Comparison of ENCODE assay signal across 8 cellular contexts in genomic region chr10:101032637-101033201, GRCh38. TPM values are rescaled to one million over a fixed set of nuclear protein-coding genes. Genes with fewer than 3 reads are reported as not detected.
A peak's percentile ranks its signal among the peaks of the same experiment; 100 is the strongest.
DNase-seq lines count a peak whose midpoint lies in the region; ATAC-seq, FAIRE-seq and TF ChIP-seq lines count a peak whose summit lies in the region.

No MANE protein-coding gene starts in this region.

- peak overlapping the region; percentile 87 for H3K4me3 Mint-ChIP-seq in T-helper 1 cell treated with Interleukin-12 subunit alpha and Interleukin-12 subunit beta and Interleukin-4 antibody, amounts not matched to agents 30 μg/mL and 1 μg/mL, for 36 hours

- FAIRE-seq in GM12878 (lab: Jason Lieb, UNC), result peak; percentile 31

- H3K9ac ChIP-seq in GM12878 (ENCODE audit: control insufficient read depth, insufficient read depth, low read length) (peak overlapping the region; percentile 16; the same call in 1 of the 2 replicates), iPS-15b (ENCODE audit: low read depth, low read length) (no peak overlapping the region)

- no peaks in the 10 kb centered on the region for H3K9me3 Mint-ChIP-seq in T-helper 1 cell treated with Interleukin-12 subunit alpha and Interleukin-12 subunit beta and Interleukin-4 antibody, amounts not matched to agents 30 μg/mL and 1 μg/mL, for 36 hours

- peak; percentile 71 for DNase-seq in CMK (ENCODE audit: low read depth)
- DNase-seq in GM12878 (ENCODE audit: low read depth, low spot score), result no peak
- no peak for DNase-seq in gastrocnemius medialis

- H3K27ac ChIP-seq in GM12878 (ENCODE audit: control insufficient read depth, insufficient read depth) (no peak overlapping the region), gastrocnemius medialis (peak overlapping the region; percentile 84 to 91 (median 88))

- no peak for TF ChIP-seq EP300 in GM12878 (IDR thresholded peaks at IDR 0.05; ENCODE audit: borderline replicate concordance in 1 of 2, control insufficient read depth in 1 of 2, low read depth in 2 of 2, low read length in 2 of 2)

- peak overlapping the region; percentile 95 for H3K4me2 ChIP-seq in GM12878 (ENCODE audit: control insufficient read depth, insufficient read depth)

- H3K27me3 Mint-ChIP-seq in T-helper 1 cell treated with Interleukin-12 subunit alpha and Interleukin-12 subunit beta and Interleukin-4 antibody, amounts not matched to agents 30 μg/mL and 1 μg/mL, for 36 hours (ENCODE audit: low read depth), result peaks cover 12% of the 10 kb centered on the region

- peaks cover 17% of the 10 kb centered on the region for H3K4me1 Mint-ChIP-seq in T-helper 1 cell treated with Interleukin-12 subunit alpha and Interleukin-12 subunit beta and Interleukin-4 antibody, amounts not matched to agents 30 μg/mL and 1 μg/mL, for 36 hours (ENCODE audit: low read depth)

- RAD21 ChIA-PET in GM12878 (lab: Charles Lee; ENCODE audit: unreplicated experiment), result interaction anchor here (0.9 to 2.3 kb wide), 2 partner anchors 14 to 34 kb away, joined by 3 to 13 read pairs; no protein-coding TSS in a partner anchor

- H3K79me2 ChIP-seq in GM12878 (ENCODE audit: control insufficient read depth, insufficient read depth, low read length), result no peaks in the 10 kb centered on the region

- WGBS in GM12878 (ENCODE audit: insufficient coverage, insufficient replicate concordance, low lambda C conversion rate, missing lambda C conversion rate), result 41% methylated on average over 6 of the region's 6 CpGs

- in situ Hi-C loops in GM12878 (cut with MboI), result no loop called here
- in situ Hi-C loops in gastrocnemius medialis (cut with MboI; ENCODE audit: low sequenced_read_pairs in 4 of 4), result no loop called here

- intact Hi-C loops in GM12878 (cut with micrococcal nuclease; ENCODE audit: unreplicated experiment), result loop anchor here (5.0 kb wide), 1 partner anchor 35 kb away; no protein-coding TSS in a partner anchor
- intact Hi-C loops in gastrocnemius medialis (cut with DNase I; ENCODE audit: low total_unique reads), result loop anchor here (5.0 kb wide), 1 partner anchor 35 kb away; no protein-coding TSS in a partner anchor

- H3K36me3 ChIP-seq in GM12878 (ENCODE audit: control insufficient read depth in 2 of 2, insufficient read depth in 2 of 2, low read length in 1 of 2) (no peaks in the 10 kb centered on the region), iPS-15b (ENCODE audit: control insufficient read depth, insufficient read depth, low read length) (no peaks in the 10 kb centered on the region), gastrocnemius medialis (peaks cover 0 to 14% of the 10 kb centered on the region in 2 donors)

- peaks cover 4 to 9% of the 10 kb centered on the region in 2 experiments for H3K27me3 ChIP-seq in GM12878 (replicated peaks in 1 of 2; ENCODE audit: control insufficient read depth in 2 of 2, insufficient read depth in 2 of 2, low read length in 1 of 2)
- peaks cover 43% of the 10 kb centered on the region for H3K27me3 ChIP-seq in iPS-15b (ENCODE audit: control insufficient read depth, insufficient read depth, low read length)
- no peaks in the 10 kb centered on the region for H3K27me3 ChIP-seq in gastrocnemius medialis

- H3K4me1 ChIP-seq in GM12878 (ENCODE audit: control insufficient read depth, insufficient read depth, low read length) (peaks cover 21% of the 10 kb centered on the region), iPS-15b (ENCODE audit: control insufficient read depth, insufficient read depth, low read length) (peaks cover 14% of the 10 kb centered on the region), gastrocnemius medialis (peaks cover 7 to 16% of the 10 kb centered on the region in 2 donors)

- SMC1A ChIA-PET in GM12878 (lab: Charles Lee; ENCODE audit: uncharacterized antibody, unreplicated experiment), result interaction anchor here (0.6 to 4.3 kb wide), 2 partner anchors 9 to 109 kb away, joined by 3 to 24 read pairs; no protein-coding TSS in a partner anchor

- peak overlapping the region; percentile 88 for H3K27ac Mint-ChIP-seq in T-helper 1 cell treated with Interleukin-12 subunit alpha and Interleukin-12 subunit beta and Interleukin-4 antibody, amounts not matched to agents 30 μg/mL and 1 μg/mL, for 36 hours

- H4K20me1 ChIP-seq in GM12878 (ENCODE audit: control insufficient read depth, insufficient read depth), result no peaks in the 10 kb centered on the region

- CTCF ChIA-PET in GM12878 (lab: Yijun Ruan, JAX), result interaction anchor here (1.0 to 6.5 kb wide), 8 partner anchors 10 to 110 kb away, joined by 4 to 86 read pairs (median 12); partner anchors contain the start of gene KAZALD1

- peak overlapping the region; percentile 91 for H2AFZ ChIP-seq in GM12878 (ENCODE audit: control insufficient read depth, low read depth, low read length)

- H3K4me3 ChIP-seq in GM12878 (peak overlapping the region; percentile 64; the same call in 1 of the 2 replicates), iPS-15b (ENCODE audit: low read depth, low read length) (peak overlapping the region; percentile 82), gastrocnemius medialis (peak overlapping the region; percentile 52 to 92 (median 81))

- ATAC-seq in HG03354 (IDR thresholded peaks at IDR 0.05; ENCODE audit: poor library complexity, severe bottlenecking, unreplicated experiment), result peak; percentile 17
- peak; percentile 21 for ATAC-seq in GM12878
- peak; percentile 31 to 38 for ATAC-seq in gastrocnemius medialis
- no peak for ATAC-seq in GM21360 (IDR thresholded peaks at IDR 0.05; ENCODE audit: unreplicated experiment)
- no peak for ATAC-seq in GM19455 (IDR thresholded peaks at IDR 0.05; ENCODE audit: unreplicated experiment)

- no TSS peak for BruUV-seq in GM12878 (replicated peaks; lab: Mats Ljungman, UMichigan)

- TF ChIP-seq CTCF in GM12878 (IDR thresholded peaks at IDR 0.05 in 2 of 3, conservative IDR thresholded peaks at IDR 0.05 in 1 of 3; ENCODE audit: control insufficient read depth in 2 of 3, extremely low read depth in 1 of 3, insufficient read depth in 1 of 3, low read depth in 3 of 3, low read length in 3 of 3) (no peak), gastrocnemius medialis (IDR thresholded peaks at IDR 0.05 in 4 of 5, conservative IDR thresholded peaks at IDR 0.05 in 1 of 5) (no peak)

- peaks cover 24% of the 10 kb centered on the region for H3K36me3 Mint-ChIP-seq in T-helper 1 cell treated with Interleukin-12 subunit alpha and Interleukin-12 subunit beta and Interleukin-4 antibody, amounts not matched to agents 30 μg/mL and 1 μg/mL, for 36 hours (ENCODE audit: low read depth)

- H3K9me3 ChIP-seq in GM12878 (replicated peaks; ENCODE audit: control insufficient read depth, insufficient read depth, low read length) (no peaks in the 10 kb centered on the region), iPS-15b (ENCODE audit: control insufficient read depth, insufficient read depth, low read length) (no peaks in the 10 kb centered on the region), gastrocnemius medialis (no peaks in the 10 kb centered on the region)

- no peak for TF ChIP-seq RAD21 in GM12878 (IDR thresholded peaks at IDR 0.05; ENCODE audit: insufficient read depth, low read depth, low read length)

- POLR2A ChIA-PET in GM12878 (lab: Charles Lee), result no interaction called here

- TF ChIP-seq POLR2A in GM12878 (IDR thresholded peaks at IDR 0.05; ENCODE audit: low read depth, low read length) (no peak), gastrocnemius medialis (IDR thresholded peaks at IDR 0.05) (no peak)

RNA-seq across cellular contexts. Expression of gene SFXN3, which starts 1.7 kb away (rescaled TPM):
- 10.8 and 13.6 TPM in 2 replicates for total RNA-seq in GM12878 (2013; cell fraction: nucleolus; rRNA removed)
- total RNA-seq in GM12878 (2014; rRNA removed) (1.1 and 1.2 TPM in 2 replicates), GM12878 (2014; rRNA removed; fragmentation: Illumina TruSeq; extraction: Trizol) (0.63 and 1.1 TPM in 2 replicates), GM12878 (2021) (1.0 and 1.2 TPM in 2 replicates), gastrocnemius medialis (1 to 10 TPM; 4.2 to 9.5 (median 7.0) TPM)
- 1.1 TPM for polyA plus RNA-seq in GM12878 (2011; ENCODE audit: low read depth)
- polyA plus RNA-seq in GM12878 (2011; rRNA removed) (8.7 and 11.3 TPM in 2 replicates), GM12878 (2014; fragmentation: Illumina TruSeq; extraction: Trizol) (1.3 and 1.7 TPM in 2 replicates), GM12878 (2014; fragmentation: Nextera tagmentation; extraction: Ambion mirVana) (under 1 TPM; 0.05 to 0.44 TPM), GM12878 (2014; rRNA removed) (1.7 and 2.5 TPM in 2 replicates), GM12878 (2016; fragmentation: Nextera tagmentation; extraction: Ambion mirVana) (1 to 10 TPM in 1 of 2 experiments, under 1 TPM in 1; 0.56 to 1.2 TPM)
- 14.5 and 15.4 TPM in 2 replicates for polyA plus RNA-seq in GM12878 (2011; cell fraction: cytosol; rRNA removed)
- 29.3 and 42.3 TPM in 2 replicates for polyA plus RNA-seq in GM12878 (2011; cell fraction: nucleus; rRNA removed)
- polyA plus RNA-seq in GM12878 (2012), result 1.7 and 4.3 TPM in 2 replicates
- polyA minus RNA-seq in GM12878 (2011; rRNA and poly(A)+ RNA removed), result 4.9 and 11.1 TPM in 2 replicates
- 7.1 and 11.8 TPM in 2 replicates for polyA minus RNA-seq in GM12878 (2011; cell fraction: cytosol; rRNA and poly(A)+ RNA removed)
- 6.2 and 6.5 TPM in 2 replicates for polyA minus RNA-seq in GM12878 (2011; cell fraction: nucleus; rRNA and poly(A)+ RNA removed)

RNA-seq across cellular contexts. Expression of gene PDZD7, which starts 1.8 kb away (rescaled TPM):
- total RNA-seq in GM12878 (2013; cell fraction: nucleolus; rRNA removed), result not detected in 2 replicates
- not detected in 2 replicates for total RNA-seq in GM12878 (2014; rRNA removed)
- not detected in 2 replicates for total RNA-seq in GM12878 (2014; rRNA removed; fragmentation: Illumina TruSeq; extraction: Trizol)
- total RNA-seq in GM12878 (2021), result not detected in 2 replicates
- polyA plus RNA-seq in GM12878 (2011; ENCODE audit: low read depth), result not detected
- polyA plus RNA-seq in GM12878 (2011; rRNA removed), result 0.01 TPM in 1 of 2 replicates, not detected in the other
- polyA plus RNA-seq in GM12878 (2011; cell fraction: cytosol; rRNA removed), result 0.01 and 0.02 TPM in 2 replicates
- 0.04 and 0.07 TPM in 2 replicates for polyA plus RNA-seq in GM12878 (2011; cell fraction: nucleus; rRNA removed)
- 0.03 TPM in 1 of 2 replicates, not detected in the other for polyA plus RNA-seq in GM12878 (2012)
- polyA plus RNA-seq in GM12878 (2014; fragmentation: Illumina TruSeq; extraction: Trizol), result 0.03 TPM in 1 of 2 replicates, not detected in the other
- polyA plus RNA-seq in GM12878 (2014; fragmentation: Nextera tagmentation; extraction: Ambion mirVana), result not detected
- 0.03 TPM in 1 of 2 replicates, not detected in the other for polyA plus RNA-seq in GM12878 (2014; rRNA removed)
- polyA plus RNA-seq in GM12878 (2016; fragmentation: Nextera tagmentation; extraction: Ambion mirVana), result under 1 TPM in 1 of 2 experiments, not detected in 1; 0.20 TPM
- polyA minus RNA-seq in GM12878 (2011; rRNA and poly(A)+ RNA removed), result not detected in 2 replicates
- not detected in 2 replicates for polyA minus RNA-seq in GM12878 (2011; cell fraction: cytosol; rRNA and poly(A)+ RNA removed)
- 0.12 TPM in 1 of 2 replicates, not detected in the other for polyA minus RNA-seq in GM12878 (2011; cell fraction: nucleus; rRNA and poly(A)+ RNA removed)
- under 1 TPM in 1 of 4 donors, not detected in 3; 0.11 TPM for total RNA-seq in gastrocnemius medialis

RNA-seq across cellular contexts. Expression of gene KAZALD1, which starts 29.1 kb away (rescaled TPM):
- total RNA-seq in GM12878 (2013; cell fraction: nucleolus; rRNA removed), result 4.8 and 6.2 TPM in 2 replicates
- total RNA-seq in GM12878 (2014; rRNA removed), result 2.3 and 2.8 TPM in 2 replicates
- total RNA-seq in GM12878 (2014; rRNA removed; fragmentation: Illumina TruSeq; extraction: Trizol), result 2.1 and 3.3 TPM in 2 replicates
- total RNA-seq in GM12878 (2021), result 4.3 and 4.7 TPM in 2 replicates
- 0.58 TPM for polyA plus RNA-seq in GM12878 (2011; ENCODE audit: low read depth)
- polyA plus RNA-seq in GM12878 (2011; rRNA removed), result 1.1 and 2.2 TPM in 2 replicates
- polyA plus RNA-seq in GM12878 (2011; cell fraction: cytosol; rRNA removed), result 2.7 and 4.4 TPM in 2 replicates
- 7.6 and 12.3 TPM in 2 replicates for polyA plus RNA-seq in GM12878 (2011; cell fraction: nucleus; rRNA removed)
- 0.80 and 1.7 TPM in 2 replicates for polyA plus RNA-seq in GM12878 (2012)
- polyA plus RNA-seq in GM12878 (2014; fragmentation: Illumina TruSeq; extraction: Trizol), result 0.90 and 1.0 TPM in 2 replicates
- under 1 TPM; 0.10 to 0.26 TPM for polyA plus RNA-seq in GM12878 (2014; fragmentation: Nextera tagmentation; extraction: Ambion mirVana)
- 3.1 and 3.5 TPM in 2 replicates for polyA plus RNA-seq in GM12878 (2014; rRNA removed)
- 1 to 10 TPM; 1.0 to 1.7 TPM for polyA plus RNA-seq in GM12878 (2016; fragmentation: Nextera tagmentation; extraction: Ambion mirVana)
- polyA minus RNA-seq in GM12878 (2011; rRNA and poly(A)+ RNA removed), result 1.2 and 4.7 TPM in 2 replicates
- polyA minus RNA-seq in GM12878 (2011; cell fraction: cytosol; rRNA and poly(A)+ RNA removed), result 1.6 and 4.1 TPM in 2 replicates
- polyA minus RNA-seq in GM12878 (2011; cell fraction: nucleus; rRNA and poly(A)+ RNA removed), result 6.9 and 15.1 TPM in 2 replicates
- 1 to 10 TPM; 1.7 to 3.6 (median 2.2) TPM for total RNA-seq in gastrocnemius medialis

RNA-seq across cellular contexts. Expression of gene LZTS2, which starts 33.1 kb away (rescaled TPM):
- 33.5 and 42.4 TPM in 2 replicates for total RNA-seq in GM12878 (2013; cell fraction: nucleolus; rRNA removed)
- 6.2 and 6.7 TPM in 2 replicates for total RNA-seq in GM12878 (2014; rRNA removed)
- 3.8 and 3.9 TPM in 2 replicates for total RNA-seq in GM12878 (2014; rRNA removed; fragmentation: Illumina TruSeq; extraction: Trizol)
- 12.2 and 13.4 TPM in 2 replicates for total RNA-seq in GM12878 (2021)
- polyA plus RNA-seq in GM12878 (2011; ENCODE audit: low read depth), result 3.1 TPM
- polyA plus RNA-seq in GM12878 (2011; rRNA removed), result 7.1 and 11.2 TPM in 2 replicates
- 21.4 and 22.7 TPM in 2 replicates for polyA plus RNA-seq in GM12878 (2011; cell fraction: cytosol; rRNA removed)
- 73.4 and 102 TPM in 2 replicates for polyA plus RNA-seq in GM12878 (2011; cell fraction: nucleus; rRNA removed)
- 9.3 and 11.8 TPM in 2 replicates for polyA plus RNA-seq in GM12878 (2012)
- polyA plus RNA-seq in GM12878 (2014; fragmentation: Illumina TruSeq; extraction: Trizol), result 1.7 and 3.0 TPM in 2 replicates
- under 1 TPM; 0.08 to 0.37 TPM for polyA plus RNA-seq in GM12878 (2014; fragmentation: Nextera tagmentation; extraction: Ambion mirVana)
- 9.9 and 11.9 TPM in 2 replicates for polyA plus RNA-seq in GM12878 (2014; rRNA removed)
- 1 to 10 TPM; 7.7 to 7.9 TPM for polyA plus RNA-seq in GM12878 (2016; fragmentation: Nextera tagmentation; extraction: Ambion mirVana)
- polyA minus RNA-seq in GM12878 (2011; rRNA and poly(A)+ RNA removed), result 6.1 and 17.8 TPM in 2 replicates
- polyA minus RNA-seq in GM12878 (2011; cell fraction: cytosol; rRNA and poly(A)+ RNA removed), result 6.3 and 9.9 TPM in 2 replicates
- 14.6 and 21.9 TPM in 2 replicates for polyA minus RNA-seq in GM12878 (2011; cell fraction: nucleus; rRNA and poly(A)+ RNA removed)
- 10 to 100 TPM; 22.5 to 44.7 (median 26.7) TPM for total RNA-seq in gastrocnemius medialis

RNA-seq across cellular contexts. Expression of gene TWNK, which starts 45.4 kb away (rescaled TPM):
- 9.5 and 10.3 TPM in 2 replicates for total RNA-seq in GM12878 (2013; cell fraction: nucleolus; rRNA removed)
- total RNA-seq in GM12878 (2014; rRNA removed) (19.3 and 20.4 TPM in 2 replicates), GM12878 (2014; rRNA removed; fragmentation: Illumina TruSeq; extraction: Trizol) (14.0 and 17.2 TPM in 2 replicates), GM12878 (2021) (19.5 and 23.0 TPM in 2 replicates), gastrocnemius medialis (10 to 100 TPM in 2 of 4 donors, 1 to 10 TPM in 2; 8.2 to 19.8 (median 10.0) TPM)
- polyA plus RNA-seq in GM12878 (2011; ENCODE audit: low read depth), result 12.9 TPM
- polyA plus RNA-seq in GM12878 (2011; rRNA removed) (13.7 and 16.9 TPM in 2 replicates), GM12878 (2014; fragmentation: Illumina TruSeq; extraction: Trizol) (32.4 and 32.8 TPM in 2 replicates), GM12878 (2014; fragmentation: Nextera tagmentation; extraction: Ambion mirVana) (10 to 100 TPM; 13.6 to 19.0 TPM), GM12878 (2014; rRNA removed) (19.3 and 22.3 TPM in 2 replicates), GM12878 (2016; fragmentation: Nextera tagmentation; extraction: Ambion mirVana) (10 to 100 TPM; 14.4 to 16.6 TPM)
- 17.4 and 18.4 TPM in 2 replicates for polyA plus RNA-seq in GM12878 (2011; cell fraction: cytosol; rRNA removed)
- polyA plus RNA-seq in GM12878 (2011; cell fraction: nucleus; rRNA removed), result 15.9 and 18.3 TPM in 2 replicates
- polyA plus RNA-seq in GM12878 (2012), result 13.3 and 19.0 TPM in 2 replicates
- 17.1 and 19.5 TPM in 2 replicates for polyA minus RNA-seq in GM12878 (2011; rRNA and poly(A)+ RNA removed)
- polyA minus RNA-seq in GM12878 (2011; cell fraction: cytosol; rRNA and poly(A)+ RNA removed), result 3.1 and 7.5 TPM in 2 replicates
- 5.9 and 12.2 TPM in 2 replicates for polyA minus RNA-seq in GM12878 (2011; cell fraction: nucleus; rRNA and poly(A)+ RNA removed)

Comparison
In these comparisons a context has a peak if more than half of its experiments do, and no peak if none do; other contexts are left out.
1. ATAC-seq: peak in HG03354 (single experiment), GM12878 (single experiment) and gastrocnemius medialis (2 of 2); none in GM21360 (single experiment) and GM19455 (single experiment).
2. Peak in every context shown above with its lines, with median percentiles within 50 percentile points of each other: H3K4me3 ChIP-seq.